In genomic region chr2:32355976-32356734, GRCh38 we compare ENCODE assay signal across 8 cellular contexts. TPM values are rescaled to one million over a fixed set of nuclear protein-coding genes. Genes with fewer than 3 reads are reported as not detected.
DNase-seq lines count a peak whose midpoint lies in the region; ATAC-seq, FAIRE-seq and TF ChIP-seq lines count a peak whose summit lies in the region.

No MANE protein-coding gene starts in this region.

- DNase-seq in DMS153 (lab: John Stamatoyannopoulos, UW) (peak; percentile 54), HS-27A (ENCODE audit: low read depth) (peak; percentile 35), kidney (no peak), superior temporal gyrus (ENCODE audit: extremely low spot score) (peak; percentile 67), epidermal melanocyte (ENCODE audit: insufficient read length, low spot score) (no peak)
- DNase-seq in activated naive CD8-positive, alpha-beta T cell treated with anti-CD3 and anti-CD28 coated beads, Interleukin-2, amount 10 ng/mL, durations not matched to agents 7 days and 5 days: no peak
- no peak for DNase-seq in activated effector memory CD4-positive, alpha-beta T cell treated with anti-CD3 and anti-CD28 coated beads, Interleukin-2, amount 50 U/mL, for 16 hours

- peak overlapping the region; percentile 85 for H3K27ac Mint-ChIP-seq in activated naive CD8-positive, alpha-beta T cell treated with anti-CD3 and anti-CD28 coated beads, Interleukin-2, amount 10 ng/mL, durations not matched to agents 7 days and 5 days

- H3K27ac ChIP-seq in kidney (ENCODE audit: low read depth in 2 of 2, low read length in 2 of 2): peak overlapping the region; percentile 95 to 96

- intact Hi-C loops in kidney (cut with DNase I): no loop called here

- peak overlapping the region; percentile 86 for H3K4me3 Mint-ChIP-seq in activated naive CD8-positive, alpha-beta T cell treated with anti-CD3 and anti-CD28 coated beads, Interleukin-2, amount 10 ng/mL, durations not matched to agents 7 days and 5 days

- H3K4me3 ChIP-seq in kidney (ENCODE audit: low read length in 2 of 2): peak overlapping the region; percentile 82 to 97

- H3K9ac ChIP-seq in kidney (ENCODE audit: low read length in 2 of 2): peak overlapping the region; percentile 91 to 98

- no peaks in the 10 kb centered on the region for H3K36me3 ChIP-seq in kidney (ENCODE audit: control insufficient read depth in 1 of 2, insufficient read depth in 2 of 2, low read length in 2 of 2)

- H3K36me3 Mint-ChIP-seq in activated naive CD8-positive, alpha-beta T cell treated with anti-CD3 and anti-CD28 coated beads, Interleukin-2, amount 10 ng/mL, durations not matched to agents 7 days and 5 days: peaks cover 17% of the 10 kb centered on the region

- no peaks in the 10 kb centered on the region for H3K9me3 ChIP-seq in kidney (ENCODE audit: control insufficient read depth in 1 of 2, low read length in 2 of 2)

- H3K27me3 Mint-ChIP-seq in activated naive CD8-positive, alpha-beta T cell treated with anti-CD3 and anti-CD28 coated beads, Interleukin-2, amount 10 ng/mL, durations not matched to agents 7 days and 5 days: no peaks in the 10 kb centered on the region

- no peak for FAIRE-seq in kidney (lab: Jason Lieb, UNC)

- peaks cover 3 to 16% of the 10 kb centered on the region in 2 donors for H3K4me1 ChIP-seq in kidney (ENCODE audit: control insufficient read depth in 1 of 2, insufficient read depth in 1 of 2, low read depth in 1 of 2, low read length in 2 of 2)

- no peaks in the 10 kb centered on the region for H3K9me3 Mint-ChIP-seq in activated naive CD8-positive, alpha-beta T cell treated with anti-CD3 and anti-CD28 coated beads, Interleukin-2, amount 10 ng/mL, durations not matched to agents 7 days and 5 days

- peaks cover 24% of the 10 kb centered on the region for H3K4me1 Mint-ChIP-seq in activated naive CD8-positive, alpha-beta T cell treated with anti-CD3 and anti-CD28 coated beads, Interleukin-2, amount 10 ng/mL, durations not matched to agents 7 days and 5 days

- ATAC-seq in activated naive CD8-positive, alpha-beta T cell treated with anti-CD3 and anti-CD28 coated beads, Interleukin-2, amount 10 ng/mL, durations not matched to agents 7 days and 5 days (ENCODE audit: low read depth): no peak
- no peak for ATAC-seq in HG02970 (IDR thresholded peaks at IDR 0.05; ENCODE audit: low FRiP score, unreplicated experiment)

- POLR2A ChIA-PET in activated naive CD8-positive, alpha-beta T cell treated with anti-CD3 and anti-CD28 coated beads, Interleukin-2, amount 10 ng/mL, durations not matched to agents 7 days and 5 days (lab: Charles Lee): interaction anchor here (0.6 kb wide), 1 partner anchor 190 kb away, joined by 3 read pairs; no protein-coding TSS in a partner anchor

- no peak for TF ChIP-seq CTCF in kidney (IDR thresholded peaks at IDR 0.05; ENCODE audit: borderline replicate concordance, extremely low read depth, insufficient read depth)

RNA-seq across cellular contexts. Expression of gene BIRC6, which starts 0.7 kb away (rescaled TPM):
- 100 to 1,000 TPM; 125 to 132 TPM for total RNA-seq in activated naive CD8-positive, alpha-beta T cell treated with anti-CD3 and anti-CD28 coated beads, Interleukin-2, amount 10 ng/mL, durations not matched to agents 7 days and 5 days
- total RNA-seq in kidney: 113 TPM
- polyA plus RNA-seq in kidney (ENCODE audit: insufficient read depth, low read depth, low replicate concordance): 12.8 TPM

Comparison
In these comparisons a context has a peak if more than half of its experiments do, and no peak if none do; other contexts are left out.
1. DNase-seq: peak in DMS153 (single experiment), HS-27A (single experiment) and superior temporal gyrus (single experiment); none in activated naive CD8-positive, alpha-beta T cell treated with anti-CD3 and anti-CD28 coated beads, Interleukin-2, amount 10 ng/mL, durations not matched to agents 7 days and 5 days (single experiment), kidney (single experiment), epidermal melanocyte (single experiment) and activated effector memory CD4-positive, alpha-beta T cell treated with anti-CD3 and anti-CD28 coated beads, Interleukin-2, amount 50 U/mL, for 16 hours (single experiment).